8 cellular contexts compared by ENCODE assay signal in genomic region chr1:230157409-230158390, GRCh38.
DNase-seq lines count a peak whose midpoint lies in the region; ATAC-seq, FAIRE-seq and TF ChIP-seq lines count a peak whose summit lies in the region.

No MANE protein-coding gene starts in this region.

- TF ChIP-seq CTCF in CD14-positive monocyte (IDR thresholded peaks at IDR 0.05) (no peak), nephron (IDR thresholded peaks at IDR 0.05; ENCODE audit: unreplicated experiment in 3 of 3) (no peak)

- peaks cover 4 to 7% of the 10 kb centered on the region in 2 donors for H3K36me3 Mint-ChIP-seq in CD14-positive monocyte
- no peaks in the 10 kb centered on the region for H3K36me3 Mint-ChIP-seq in central memory CD8-positive, alpha-beta T cell (ENCODE audit: insufficient read depth)
- peaks cover 6% of the 10 kb centered on the region for H3K36me3 Mint-ChIP-seq in nephron (ENCODE audit: low read depth)

- no peak for TF ChIP-seq POLR2A in GM12892 (IDR thresholded peaks at IDR 0.05; ENCODE audit: low read depth, low read length)

- H3K27me3 Mint-ChIP-seq in CD14-positive monocyte (ENCODE audit: low read depth in 3 of 3) (no peaks in the 10 kb centered on the region), nephron (ENCODE audit: low read depth) (peaks cover 5% of the 10 kb centered on the region)
- H3K27me3 Mint-ChIP-seq in central memory CD8-positive, alpha-beta T cell, result no peaks in the 10 kb centered on the region

- peaks cover 77% of the 10 kb centered on the region for H3K4me1 Mint-ChIP-seq in CD14-positive monocyte
- H3K4me1 Mint-ChIP-seq in central memory CD8-positive, alpha-beta T cell, result peaks cover 51% of the 10 kb centered on the region
- peaks cover 74% of the 10 kb centered on the region for H3K4me1 Mint-ChIP-seq in nephron

- no peak for DNase-seq in CD14-positive monocyte (ENCODE audit: low spot score)
- DNase-seq in NCI-H345 treated with DMSO at 0.1 percent for 48 hours (lab: John Stamatoyannopoulos, UW; ENCODE audit: unreplicated experiment), result peak; percentile 71
- DNase-seq in central memory CD8-positive, alpha-beta T cell (ENCODE audit: low spot score in 2 of 2), result no peak
- no peak for DNase-seq in GM12892 (ENCODE audit: insufficient read length)
- no peak for DNase-seq in T-helper 2 cell

- no peak for ATAC-seq in central memory CD8-positive, alpha-beta T cell (replicated peaks; ENCODE audit: extremely low read depth, poor library complexity, severe bottlenecking)
- ATAC-seq in GM21529 (IDR thresholded peaks at IDR 0.05; ENCODE audit: unreplicated experiment), result no peak
- ATAC-seq in GM21528 (IDR thresholded peaks at IDR 0.05; ENCODE audit: low FRiP score, unreplicated experiment), result no peak

- H3K9me3 Mint-ChIP-seq in CD14-positive monocyte, result peaks cover 0 to 1% (median 0%) of the 10 kb centered on the region in 7 donors
- H3K9me3 Mint-ChIP-seq in central memory CD8-positive, alpha-beta T cell, result no peaks in the 10 kb centered on the region
- no peaks in the 10 kb centered on the region for H3K9me3 Mint-ChIP-seq in nephron

- H3K27ac Mint-ChIP-seq in CD14-positive monocyte (peak overlapping the region in 4 of 7 donors; percentile 20 to 82 (median 57)), nephron (peak overlapping the region; percentile 74 to 86 (median 80))
- peak overlapping the region; percentile 70 for H3K27ac Mint-ChIP-seq in central memory CD8-positive, alpha-beta T cell (ENCODE audit: low read depth)

- FAIRE-seq in GM12892 (lab: Jason Lieb, UNC), result no peak

- intact Hi-C loops in CD14-positive monocyte (cut with micrococcal nuclease), result no loop called here

- H3K4me3 Mint-ChIP-seq in CD14-positive monocyte (no peak overlapping the region), nephron (peak overlapping the region in 1 of 3 experiments; percentile 15)
- H3K4me3 Mint-ChIP-seq in central memory CD8-positive, alpha-beta T cell, result no peak overlapping the region
